Comparison of ENCODE assay signal across 1 cellular context in genomic region chr13:30766234-30766633, GRCh38.
TF ChIP-seq lines count a peak whose summit lies in the region.

No MANE protein-coding gene starts in this region.

TF ChIP-seq in WTC11, 78 proteins besides CTCF, POLR2A, EP300 and RAD21:
- TF ChIP-seq ZSCAN18 (CRISPR knock-in tag; IDR thresholded peaks at IDR 0.05) (no peak), GABPB1 (CRISPR knock-in tag; IDR thresholded peaks at IDR 0.05) (peak; percentile 79)
